In genomic region chr17:44076716-44077594, GRCh38 we compare ENCODE assay signal across 1 cellular context.
TF ChIP-seq lines count a peak whose summit lies in the region.

No MANE protein-coding gene starts in this region.

TF ChIP-seq in HepG2, 621 proteins besides CTCF, POLR2A, EP300 and RAD21 (continued from another document and continues in another):
- TF ChIP-seq THAP7 (CRISPR knock-in tag; IDR thresholded peaks at IDR 0.05) (no peak), RFXANK (CRISPR knock-in tag; IDR thresholded peaks at IDR 0.05) (no peak), HOXA5 (CRISPR knock-in tag; IDR thresholded peaks at IDR 0.05) (0 out of 2 replicates have a peak, but pooled peaks have one; percentile 71), ZNF572 (CRISPR knock-in tag; IDR thresholded peaks at IDR 0.05) (no peak), IRX3 (CRISPR knock-in tag; IDR thresholded peaks at IDR 0.05; ENCODE audit: borderline replicate concordance, low read depth) (no peak), TAF1 (CRISPR knock-in tag; IDR thresholded peaks at IDR 0.05) (no peak), USF2 (IDR thresholded peaks at IDR 0.05; ENCODE audit: low read depth, low read length) (no peak), USF2 (CRISPR knock-in tag; IDR thresholded peaks at IDR 0.05; ENCODE audit: borderline replicate concordance) (no peak), TBP (CRISPR knock-in tag; IDR thresholded peaks at IDR 0.05) (no peak), RFX3 (CRISPR knock-in tag; IDR thresholded peaks at IDR 0.05) (no peak), AHDC1 (CRISPR knock-in tag; IDR thresholded peaks at IDR 0.05; ENCODE audit: borderline replicate concordance) (no peak), ZNF142 (CRISPR knock-in tag; IDR thresholded peaks at IDR 0.05) (no peak), ZNF841 (CRISPR knock-in tag; IDR thresholded peaks at IDR 0.05; ENCODE audit: borderline replicate concordance) (no peak), MIER2 (CRISPR knock-in tag; IDR thresholded peaks at IDR 0.05) (no peak), ZNF605 (CRISPR knock-in tag; IDR thresholded peaks at IDR 0.05) (no peak), SMAD1 (CRISPR knock-in tag; IDR thresholded peaks at IDR 0.05; ENCODE audit: borderline replicate concordance, low read depth) (no peak), ZFX (CRISPR knock-in tag; IDR thresholded peaks at IDR 0.05; ENCODE audit: low read depth) (peak; percentile 67), CCDC6 (CRISPR knock-in tag; IDR thresholded peaks at IDR 0.05) (0 out of 2 replicates have a peak, but pooled peaks have one; percentile 35), ZNF451 (CRISPR knock-in tag; IDR thresholded peaks at IDR 0.05) (peak; percentile 48; the same call in 1 of the 2 replicates), KLF11 (CRISPR knock-in tag; IDR thresholded peaks at IDR 0.05) (no peak), ZFP91 (CRISPR knock-in tag; IDR thresholded peaks at IDR 0.05; ENCODE audit: borderline replicate concordance) (peak; percentile 17; the same call in 1 of the 2 replicates), ZNF775 (CRISPR knock-in tag; IDR thresholded peaks at IDR 0.05; ENCODE audit: borderline replicate concordance) (no peak), GFI1 (CRISPR knock-in tag; IDR thresholded peaks at IDR 0.05; ENCODE audit: borderline replicate concordance) (no peak), LCORL (IDR thresholded peaks at IDR 0.05) (no peak), LCORL (CRISPR knock-in tag; IDR thresholded peaks at IDR 0.05) (0 out of 2 replicates have a peak, but pooled peaks have one; percentile 27), ZNF766 (CRISPR knock-in tag; IDR thresholded peaks at IDR 0.05; ENCODE audit: borderline replicate concordance) (no peak), ZSCAN20 (CRISPR knock-in tag; IDR thresholded peaks at IDR 0.05; ENCODE audit: borderline replicate concordance) (0 out of 2 replicates have a peak, but pooled peaks have one; percentile 42), RBAK (CRISPR knock-in tag; IDR thresholded peaks at IDR 0.05) (no peak), SMARCC2 (IDR thresholded peaks at IDR 0.05) (no peak), HNRNPH1 (optimal IDR thresholded peaks at IDR 0.05; ENCODE audit: low read depth, low read length) (no peak), CBX5 (CRISPR knock-in tag; IDR thresholded peaks at IDR 0.05; ENCODE audit: borderline replicate concordance) (no peak), RARG (CRISPR knock-in tag; IDR thresholded peaks at IDR 0.05; ENCODE audit: low read depth) (no peak), RBFOX2 (IDR thresholded peaks at IDR 0.05; ENCODE audit: low read depth, low read length) (no peak), REPIN1 (CRISPR knock-in tag; IDR thresholded peaks at IDR 0.05; ENCODE audit: borderline replicate concordance, low read depth) (no peak), ZFY (CRISPR knock-in tag; IDR thresholded peaks at IDR 0.05) (peak; percentile 68), SMYD3 (CRISPR knock-in tag; IDR thresholded peaks at IDR 0.05) (no peak), PRMT3 (CRISPR knock-in tag; IDR thresholded peaks at IDR 0.05; ENCODE audit: borderline replicate concordance, low read depth) (no peak), PLSCR1 (CRISPR knock-in tag; IDR thresholded peaks at IDR 0.05; ENCODE audit: borderline replicate concordance) (no peak; the same call in 1 of the 2 replicates)
- TF ChIP-seq, protein P1, sequence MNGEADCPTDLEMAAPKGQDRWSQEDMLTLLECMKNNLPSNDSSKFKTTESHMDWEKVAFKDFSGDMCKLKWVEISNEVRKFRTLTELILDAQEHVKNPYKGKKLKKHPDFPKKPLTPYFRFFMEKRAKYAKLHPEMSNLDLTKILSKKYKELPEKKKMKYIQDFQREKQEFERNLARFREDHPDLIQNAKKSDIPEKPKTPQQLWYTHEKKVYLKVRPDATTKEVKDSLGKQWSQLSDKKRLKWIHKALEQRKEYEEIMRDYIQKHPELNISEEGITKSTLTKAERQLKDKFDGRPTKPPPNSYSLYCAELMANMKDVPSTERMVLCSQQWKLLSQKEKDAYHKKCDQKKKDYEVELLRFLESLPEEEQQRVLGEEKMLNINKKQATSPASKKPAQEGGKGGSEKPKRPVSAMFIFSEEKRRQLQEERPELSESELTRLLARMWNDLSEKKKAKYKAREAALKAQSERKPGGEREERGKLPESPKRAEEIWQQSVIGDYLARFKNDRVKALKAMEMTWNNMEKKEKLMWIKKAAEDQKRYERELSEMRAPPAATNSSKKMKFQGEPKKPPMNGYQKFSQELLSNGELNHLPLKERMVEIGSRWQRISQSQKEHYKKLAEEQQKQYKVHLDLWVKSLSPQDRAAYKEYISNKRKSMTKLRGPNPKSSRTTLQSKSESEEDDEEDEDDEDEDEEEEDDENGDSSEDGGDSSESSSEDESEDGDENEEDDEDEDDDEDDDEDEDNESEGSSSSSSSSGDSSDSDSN (CRISPR knock-in tag; IDR thresholded peaks at IDR 0.05), result peak; percentile 22; the same call in 1 of the 2 replicates
- TF ChIP-seq, protein P2, sequence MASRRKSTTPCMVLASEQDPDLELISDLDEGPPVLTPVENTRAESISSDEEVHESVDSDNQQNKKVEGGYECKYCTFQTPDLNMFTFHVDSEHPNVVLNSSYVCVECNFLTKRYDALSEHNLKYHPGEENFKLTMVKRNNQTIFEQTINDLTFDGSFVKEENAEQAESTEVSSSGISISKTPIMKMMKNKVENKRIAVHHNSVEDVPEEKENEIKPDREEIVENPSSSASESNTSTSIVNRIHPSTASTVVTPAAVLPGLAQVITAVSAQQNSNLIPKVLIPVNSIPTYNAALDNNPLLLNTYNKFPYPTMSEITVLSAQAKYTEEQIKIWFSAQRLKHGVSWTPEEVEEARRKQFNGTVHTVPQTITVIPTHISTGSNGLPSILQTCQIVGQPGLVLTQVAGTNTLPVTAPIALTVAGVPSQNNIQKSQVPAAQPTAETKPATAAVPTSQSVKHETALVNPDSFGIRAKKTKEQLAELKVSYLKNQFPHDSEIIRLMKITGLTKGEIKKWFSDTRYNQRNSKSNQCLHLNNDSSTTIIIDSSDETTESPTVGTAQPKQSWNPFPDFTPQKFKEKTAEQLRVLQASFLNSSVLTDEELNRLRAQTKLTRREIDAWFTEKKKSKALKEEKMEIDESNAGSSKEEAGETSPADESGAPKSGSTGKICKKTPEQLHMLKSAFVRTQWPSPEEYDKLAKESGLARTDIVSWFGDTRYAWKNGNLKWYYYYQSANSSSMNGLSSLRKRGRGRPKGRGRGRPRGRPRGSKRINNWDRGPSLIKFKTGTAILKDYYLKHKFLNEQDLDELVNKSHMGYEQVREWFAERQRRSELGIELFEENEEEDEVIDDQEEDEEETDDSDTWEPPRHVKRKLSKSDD (CRISPR knock-in tag; IDR thresholded peaks at IDR 0.05; ENCODE audit: low read depth), result no peak
